28 cellular contexts compared by ENCODE assay signal in the genomic region with DNA sequence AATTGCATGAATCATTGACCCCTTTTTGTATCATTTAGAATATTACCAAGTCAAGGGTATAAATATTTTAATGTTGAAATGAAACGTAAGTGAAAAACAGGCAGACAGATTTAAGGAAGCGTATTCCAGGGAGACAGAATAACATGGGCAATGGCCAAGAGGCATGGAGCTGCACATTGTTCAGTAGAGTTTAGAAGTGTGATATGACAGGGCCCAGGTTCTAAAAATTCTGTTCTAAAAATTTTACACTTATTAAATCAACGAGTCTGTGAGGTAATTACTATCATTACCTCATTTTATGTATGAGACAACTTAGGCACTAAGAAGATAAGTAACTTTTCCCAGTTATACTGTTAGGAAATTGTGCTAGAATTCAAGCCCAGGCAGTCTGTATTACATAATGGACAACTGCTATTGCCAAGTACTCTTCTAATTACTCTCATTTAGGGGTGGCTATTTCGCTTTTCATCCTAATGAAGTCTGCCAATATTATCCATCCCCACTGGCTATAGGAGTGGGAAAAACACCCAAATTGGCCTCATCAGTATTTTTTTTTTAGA.
"Had no signal": no experiment of that assay in that cellular context is flagged by ENCODE, and none has a peak within 500 bp of the region (broad histone marks: within the 10 kb centered on the region; RNA-seq: fewer than 3 reads in every experiment).

No MANE protein-coding gene starts in this region.

- H3K4me1 ChIP-seq: adrenal gland, ascending aorta, foreskin keratinocyte, gastrocnemius medialis had no signal

- H3K27me3 ChIP-seq: adrenal gland, ascending aorta, brain microvascular endothelial cell, esophagus muscularis mucosa, gastrocnemius medialis had no signal

- H3K9me3 ChIP-seq: adrenal gland, ascending aorta, esophagus muscularis mucosa, gastrocnemius medialis had no signal

- H3K4me3 ChIP-seq: adrenal gland, ascending aorta, esophagus muscularis mucosa, gastrocnemius medialis had no signal

- H3K36me3 ChIP-seq: adrenal gland, ascending aorta, brain microvascular endothelial cell, esophagus muscularis mucosa, gastrocnemius medialis had no signal

- H3K27ac ChIP-seq: adrenal gland, ascending aorta, brain microvascular endothelial cell, esophagus muscularis mucosa, foreskin keratinocyte, gastrocnemius medialis had no signal

- DNase-seq: activated CD4-positive, alpha-beta memory T cell treated with anti-CD3 and anti-CD28 coated beads for 36 hours; activated CD4-positive, alpha-beta T cell treated with anti-CD3 and anti-CD28 coated beads for 36 hours; activated CD4-positive, alpha-beta T cell treated with anti-CD3 and anti-CD28 coated beads, Interleukin-2, amount 10 ng/mL, durations not matched to agents 24 days and 14 days; activated CD4-positive, CD25-positive, alpha-beta regulatory T cell; activated CD4-positive, CD25-positive, alpha-beta regulatory T cell treated with anti-CD3 and anti-CD28 coated beads, Interleukin-2, amount 50 U/mL, for 72 hours; activated CD8-positive, alpha-beta memory T cell treated with anti-CD3 and anti-CD28 coated beads, Interleukin-2, amount 10 ng/mL, durations not matched to agents 7 days and 5 days; activated CD8-positive, alpha-beta memory T cell treated with anti-CD3 and anti-CD28 coated beads, Interleukin-2, amount 50 U/mL, for 4 hours; activated CD8-positive, alpha-beta T cell treated with anti-CD3 and anti-CD28 coated beads, Interleukin-2, amount 10 ng/mL, durations not matched to agents 7 days and 5 days; activated effector memory CD4-positive, alpha-beta T cell treated with anti-CD3 and anti-CD28 coated beads, Interleukin-2, amount 50 U/mL, for 16 hours; activated naive CD4-positive, alpha-beta T cell treated with anti-CD3 and anti-CD28 coated beads for 36 hours; activated naive CD8-positive, alpha-beta T cell treated with anti-CD3 and anti-CD28 coated beads for 36 hours; activated naive CD8-positive, alpha-beta T cell treated with anti-CD3 and anti-CD28 coated beads, Interleukin-2, amount 50 U/mL, for 24 hours; activated T-cell treated with anti-CD3 and anti-CD28 coated beads, Interleukin-2, amount 50 U/mL, for 1 hour; activated T-cell treated with anti-CD3 and anti-CD28 coated beads, Interleukin-2, amount 50 U/mL, for 48 hours; adrenal gland; amygdala; brain microvascular endothelial cell; caudate nucleus; cortex of kidney; dermis blood vessel endothelial cell; effector CD4-positive, alpha-beta T cell; effector memory CD8-positive, alpha-beta T cell; erythroblast; gastrocnemius medialis; T-helper 2 cell had no signal

- ATAC-seq: activated CD4-positive, alpha-beta T cell treated with anti-CD3 and anti-CD28 coated beads for 36 hours; activated CD8-positive, alpha-beta memory T cell treated with anti-CD3 and anti-CD28 coated beads, Interleukin-2, amount 10 ng/mL, durations not matched to agents 7 days and 5 days; activated CD8-positive, alpha-beta T cell treated with anti-CD3 and anti-CD28 coated beads, Interleukin-2, amount 10 ng/mL, durations not matched to agents 7 days and 5 days; activated naive CD8-positive, alpha-beta T cell treated with anti-CD3 and anti-CD28 coated beads, Interleukin-2, amount 50 U/mL, for 24 hours; effector memory CD8-positive, alpha-beta T cell; gastrocnemius medialis had no signal
